25 cellular contexts compared by ENCODE assay signal in the genomic region with DNA sequence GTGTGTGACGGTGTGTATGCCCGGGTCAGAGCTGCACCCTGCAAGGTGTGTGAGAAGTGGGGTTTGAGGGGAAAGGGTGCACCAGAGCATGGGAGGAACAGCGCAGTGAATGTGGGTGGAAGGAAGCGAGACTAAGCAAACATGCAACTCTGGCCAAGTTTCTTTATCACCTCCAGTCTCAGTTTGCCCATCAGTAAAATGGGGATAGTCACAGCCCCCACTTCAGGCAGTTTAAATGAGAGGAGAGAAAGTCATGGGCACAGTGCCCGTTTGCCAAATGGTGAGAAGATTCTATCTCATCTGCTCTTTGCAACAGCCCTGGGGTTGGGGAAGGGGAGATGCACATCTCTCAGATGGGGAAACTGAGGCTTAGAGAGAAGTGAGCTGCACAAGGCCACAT. TPM values are rescaled to one million over a fixed set of nuclear protein-coding genes. Genes with fewer than 3 reads are reported as not detected.
DNase-seq lines count a peak whose midpoint lies in the region; ATAC-seq, FAIRE-seq and TF ChIP-seq lines count a peak whose summit lies in the region.
"Had no signal": no experiment of that assay in that cellular context is flagged by ENCODE, and none has a peak within 500 bp of the region (broad histone marks: within the 10 kb centered on the region; RNA-seq: fewer than 3 reads in every experiment).

No MANE protein-coding gene starts in this region.

- no peak overlapping the region for H3K4me3 Mint-ChIP-seq in activated T-helper 17 cell treated with anti-CD3 and anti-CD28 coated beads, Interleukin-2, amount 50 U/mL, for 72 hours
- peak overlapping the region; percentile 2 for H3K4me3 Mint-ChIP-seq in neural progenitor cell
- no peak overlapping the region for H3K4me3 Mint-ChIP-seq in stimulated activated effector memory CD8-positive, alpha-beta T cell treated with anti-CD3 and anti-CD28 coated beads, Interleukin-12 subunit alpha, Interleukin-12 subunit beta, amount 100 ng/mL, for 72 hours
- H3K4me3 Mint-ChIP-seq: CD4-positive, CD25-positive, alpha-beta regulatory T cell; CD8-positive, alpha-beta memory T cell; GM23338 had no signal

- peaks cover 7% of the 10 kb centered on the region for H3K27me3 Mint-ChIP-seq in activated T-helper 17 cell treated with anti-CD3 and anti-CD28 coated beads, Interleukin-2, amount 50 U/mL, for 72 hours
- H3K27me3 Mint-ChIP-seq in neural progenitor cell (ENCODE audit: insufficient read depth, low read depth) = no peaks in the 10 kb centered on the region

- no peaks in the 10 kb centered on the region for H3K36me3 Mint-ChIP-seq in activated T-helper 17 cell treated with anti-CD3 and anti-CD28 coated beads, Interleukin-2, amount 50 U/mL, for 72 hours (ENCODE audit: low read depth)
- no peaks in the 10 kb centered on the region for H3K36me3 Mint-ChIP-seq in neural progenitor cell
- H3K36me3 Mint-ChIP-seq in stimulated activated effector memory CD8-positive, alpha-beta T cell treated with anti-CD3 and anti-CD28 coated beads, Interleukin-12 subunit alpha, Interleukin-12 subunit beta, amount 100 ng/mL, for 72 hours = no peaks in the 10 kb centered on the region
- H3K36me3 Mint-ChIP-seq: CD4-positive, CD25-positive, alpha-beta regulatory T cell; CD8-positive, alpha-beta memory T cell had no signal

- H3K9me3 ChIP-seq in neural progenitor cell (ENCODE audit: low read depth) = no peaks in the 10 kb centered on the region
- H3K9me3 ChIP-seq: BE2C had no signal

- no peak overlapping the region for H3K9ac ChIP-seq in neural progenitor cell

- peak overlapping the region; percentile 55 for H3K27ac Mint-ChIP-seq in activated T-helper 17 cell treated with anti-CD3 and anti-CD28 coated beads, Interleukin-2, amount 50 U/mL, for 72 hours
- H3K27ac Mint-ChIP-seq in neural progenitor cell = peak overlapping the region; percentile 79
- H3K27ac Mint-ChIP-seq in stimulated activated effector memory CD8-positive, alpha-beta T cell treated with anti-CD3 and anti-CD28 coated beads, Interleukin-12 subunit alpha, Interleukin-12 subunit beta, amount 100 ng/mL, for 72 hours = no peak overlapping the region
- H3K27ac Mint-ChIP-seq: CD4-positive, CD25-positive, alpha-beta regulatory T cell; CD8-positive, alpha-beta memory T cell; GM23338 had no signal

- H3K4me2 ChIP-seq in neural progenitor cell = no peak overlapping the region
- H3K4me2 ChIP-seq: GM23338 had no signal

- H4K20me1 ChIP-seq in neural progenitor cell (ENCODE audit: low read depth) = no peaks in the 10 kb centered on the region

- no peak for ATAC-seq in activated T-helper 17 cell treated with anti-CD3 and anti-CD28 coated beads, Interleukin-2, amount 50 U/mL, for 72 hours (replicated peaks)
- ATAC-seq in stimulated activated effector memory CD8-positive, alpha-beta T cell treated with anti-CD3 and anti-CD28 coated beads, Interleukin-12 subunit alpha, Interleukin-12 subunit beta, amount 100 ng/mL, for 72 hours = no peak
- ATAC-seq in GM21367 (IDR thresholded peaks at IDR 0.05; ENCODE audit: unreplicated experiment) = no peak
- ATAC-seq: GM23338, HCT116 had no signal

- no peaks in the 10 kb centered on the region for H3K27me3 ChIP-seq in neural progenitor cell
- H3K27me3 ChIP-seq: BE2C had no signal

- no peaks in the 10 kb centered on the region for H3K9me3 Mint-ChIP-seq in activated T-helper 17 cell treated with anti-CD3 and anti-CD28 coated beads, Interleukin-2, amount 50 U/mL, for 72 hours
- no peaks in the 10 kb centered on the region for H3K9me3 Mint-ChIP-seq in neural progenitor cell
- no peaks in the 10 kb centered on the region for H3K9me3 Mint-ChIP-seq in stimulated activated effector memory CD8-positive, alpha-beta T cell treated with anti-CD3 and anti-CD28 coated beads, Interleukin-12 subunit alpha, Interleukin-12 subunit beta, amount 100 ng/mL, for 72 hours
- H3K9me3 Mint-ChIP-seq: CD8-positive, alpha-beta memory T cell; GM23338 had no signal

- H3F3A ChIP-seq in neural progenitor cell (ENCODE audit: low read depth) = peaks cover under 1% of the 10 kb centered on the region

- H3K4me1 ChIP-seq in neural progenitor cell = no peaks in the 10 kb centered on the region

- FAIRE-seq in GM18507 (lab: Jason Lieb, UNC) = peak; percentile 35
- FAIRE-seq: GM19239 had no signal

- no peaks in the 10 kb centered on the region for H3K79me2 ChIP-seq in neural progenitor cell (ENCODE audit: low read depth)

- H3K4me3 ChIP-seq in GM12864 (ENCODE audit: low read depth, low read length) = no peak overlapping the region
- no peak overlapping the region for H3K4me3 ChIP-seq in neural progenitor cell
- H3K4me3 ChIP-seq: GM23338 had no signal

- no peak overlapping the region for H2AFZ ChIP-seq in neural progenitor cell (replicated peaks)
- H2AFZ ChIP-seq: GM23338 had no signal

- TF ChIP-seq CTCF in GM12864 (IDR thresholded peaks at IDR 0.05; ENCODE audit: low read depth, low read length, missing control alignments) (no peak), neural progenitor cell (IDR thresholded peaks at IDR 0.05) (no peak)

- H3K27ac ChIP-seq in neural progenitor cell = no peak overlapping the region

- DNase-seq in GM12864 (ENCODE audit: low read depth) (peak; percentile 25), GM18507 (ENCODE audit: extremely low spot score, insufficient read length, low read depth) (no peak), neural progenitor cell (ENCODE audit: low spot score) (no peak), NCI-H446 treated with DMSO at 0.1 percent for 48 hours (lab: John Stamatoyannopoulos, UW) (no peak)
- DNase-seq in stimulated activated effector memory CD8-positive, alpha-beta T cell treated with anti-CD3 and anti-CD28 coated beads, Interleukin-12 subunit alpha, Interleukin-12 subunit beta, amount 100 ng/mL, for 72 hours (ENCODE audit: low spot score in 2 of 2) = no peak
- DNase-seq in stimulated activated CD4-positive, alpha-beta T cell treated with anti-CD3 and anti-CD28 coated beads, Interleukin-15, amount 100 ng/mL, for 24 hours = no peak
- DNase-seq: ACHN; BE2C; C1 segment of cervical spinal cord; CD4-positive, CD25-positive, alpha-beta regulatory T cell; CD8-positive, alpha-beta memory T cell; COR-L47; DMS 273 treated with DMSO at 0.1 percent for 48 hours; DMS53; DND-41; EL; IMR-90; Kasumi-1; KBM-7 had no signal

- H3K4me1 Mint-ChIP-seq in activated T-helper 17 cell treated with anti-CD3 and anti-CD28 coated beads, Interleukin-2, amount 50 U/mL, for 72 hours = peaks cover 4% of the 10 kb centered on the region
- H3K4me1 Mint-ChIP-seq in neural progenitor cell = peaks cover 2% of the 10 kb centered on the region
- H3K4me1 Mint-ChIP-seq in stimulated activated effector memory CD8-positive, alpha-beta T cell treated with anti-CD3 and anti-CD28 coated beads, Interleukin-12 subunit alpha, Interleukin-12 subunit beta, amount 100 ng/mL, for 72 hours = peaks cover 6% of the 10 kb centered on the region
- H3K4me1 Mint-ChIP-seq: CD4-positive, CD25-positive, alpha-beta regulatory T cell; CD8-positive, alpha-beta memory T cell; GM23338 had no signal

- H3K36me3 ChIP-seq in neural progenitor cell = no peaks in the 10 kb centered on the region
- H3K36me3 ChIP-seq: BE2C had no signal

RNA-seq across cellular contexts. Expression of gene VSTM2L, which starts 12.8 kb away (rescaled TPM):
- total RNA-seq in activated T-helper 17 cell treated with anti-CD3 and anti-CD28 coated beads, Interleukin-2, amount 50 U/mL, for 72 hours = not detected
- total RNA-seq in neural progenitor cell (ENCODE audit: low replicate concordance) = 2.9 and 13.8 TPM in 2 replicates
- total RNA-seq: CD4-positive, CD25-positive, alpha-beta regulatory T cell; CD8-positive, alpha-beta memory T cell; HT-29 had no signal
